In genomic region chr3:119098620-119099222, GRCh38 we compare ENCODE assay signal across 8 cellular contexts. TPM values are rescaled to one million over a fixed set of nuclear protein-coding genes. Genes with fewer than 3 reads are reported as not detected.
DNase-seq lines count a peak whose midpoint lies in the region; ATAC-seq and TF ChIP-seq lines count a peak whose summit lies in the region.

No MANE protein-coding gene starts in this region.

- H3K4me2 ChIP-seq in mesendoderm (ENCODE audit: low read length), result no peak overlapping the region

- no peak overlapping the region for H3K18ac ChIP-seq in mesendoderm (ENCODE audit: low read length)

- H2BK15ac ChIP-seq in mesendoderm (replicated peaks; ENCODE audit: low read depth), result no peak overlapping the region

- no peak overlapping the region for H2BK120ac ChIP-seq in mesendoderm (ENCODE audit: low read depth, low read length)

- H3K27me3 Mint-ChIP-seq in CD14-positive monocyte (ENCODE audit: low read depth in 3 of 3) (peaks cover 0 to 3% (median 3%) of the 10 kb centered on the region in 3 donors), chondrocyte (ENCODE audit: low read depth) (peaks cover 14% of the 10 kb centered on the region)

- H3K36me3 Mint-ChIP-seq in CD14-positive monocyte, result no peaks in the 10 kb centered on the region
- H3K36me3 Mint-ChIP-seq in chondrocyte (ENCODE audit: low read depth), result no peaks in the 10 kb centered on the region

- H4K8ac ChIP-seq in mesendoderm (ENCODE audit: low read depth, low read length), result no peak overlapping the region

- H3K4me1 ChIP-seq in mesendoderm (ENCODE audit: control insufficient read depth, low read depth, low read length), result no peaks in the 10 kb centered on the region

- no peak overlapping the region for H2AK5ac ChIP-seq in mesendoderm (ENCODE audit: low read length)

- H3K23ac ChIP-seq in mesendoderm (ENCODE audit: low read length), result no peak overlapping the region

- peak; percentile 40 for TF ChIP-seq CTCF in CD14-positive monocyte (IDR thresholded peaks at IDR 0.05)
- peak; percentile 97 for TF ChIP-seq CTCF in chondrocyte (IDR thresholded peaks at IDR 0.05)

- H3K9me3 Mint-ChIP-seq in CD14-positive monocyte (no peaks in the 10 kb centered on the region), chondrocyte (ENCODE audit: low read depth) (peaks cover 2% of the 10 kb centered on the region)

- no peak overlapping the region for H3K27ac Mint-ChIP-seq in CD14-positive monocyte
- H3K27ac Mint-ChIP-seq in chondrocyte (ENCODE audit: unreplicated experiment), result no peak overlapping the region

- no peak overlapping the region for H2BK5ac ChIP-seq in mesendoderm (ENCODE audit: low read length)

- H4K5ac ChIP-seq in mesendoderm (ENCODE audit: low read length), result no peak overlapping the region

- H3K36me3 ChIP-seq in mesendoderm (ENCODE audit: control insufficient read depth, insufficient read depth, low read length), result no peaks in the 10 kb centered on the region

- no peak overlapping the region for H3K4me3 ChIP-seq in mesendoderm (ENCODE audit: low read length)

- no peak for DNase-seq in CD14-positive monocyte (ENCODE audit: low spot score)
- DNase-seq in NCI-H2227 (lab: John Stamatoyannopoulos, UW; ENCODE audit: unreplicated experiment), result peak; percentile 10
- no peak for DNase-seq in chondrocyte (ENCODE audit: low spot score)
- DNase-seq in mesendoderm, result peak; percentile 26
- no peak for DNase-seq in cortex of kidney (lab: John Stamatoyannopoulos, UW)

- H3K79me1 ChIP-seq in mesendoderm (ENCODE audit: low read length), result no peaks in the 10 kb centered on the region

- no peak overlapping the region for H3K4ac ChIP-seq in mesendoderm (ENCODE audit: low read depth, low read length)

- H3K4me3 Mint-ChIP-seq in CD14-positive monocyte (no peak overlapping the region), chondrocyte (ENCODE audit: unreplicated experiment) (no peak overlapping the region)

- no peak overlapping the region for H3K56ac ChIP-seq in mesendoderm (ENCODE audit: low read length)

- intact Hi-C loops in CD14-positive monocyte (cut with micrococcal nuclease), result no loop called here

- H3K4me1 Mint-ChIP-seq in CD14-positive monocyte (no peaks in the 10 kb centered on the region), chondrocyte (ENCODE audit: low read depth) (no peaks in the 10 kb centered on the region)

- peak; percentile 44 for ATAC-seq in GM18861 (IDR thresholded peaks at IDR 0.05; ENCODE audit: unreplicated experiment)
- no peak for ATAC-seq in HG03432 (IDR thresholded peaks at IDR 0.05; ENCODE audit: unreplicated experiment)
- ATAC-seq in HG03469 (IDR thresholded peaks at IDR 0.05; ENCODE audit: unreplicated experiment), result no peak

- H3K9ac ChIP-seq in mesendoderm (ENCODE audit: low read length), result no peak overlapping the region

- whole genome bisulfite sequencing in mesendoderm (ENCODE audit: extremely low coverage, insufficient coverage, low lambda C conversion rate), result no CpG with 5 or more reads among the region's 3 CpGs

- no peak overlapping the region for H3K27ac ChIP-seq in mesendoderm (ENCODE audit: low read depth, low read length)

- H3K79me2 ChIP-seq in mesendoderm (ENCODE audit: control insufficient read depth, insufficient read depth, low read length), result no peaks in the 10 kb centered on the region

- H3K27me3 ChIP-seq in mesendoderm (ENCODE audit: insufficient read depth, low read length, poor library complexity), result no peaks in the 10 kb centered on the region

RNA-seq across cellular contexts. Expression of gene TEX55, which starts 47.2 kb away (rescaled TPM):
- not detected for polyA plus RNA-seq in CD14-positive monocyte
- not detected in 3 replicates for total RNA-seq in chondrocyte
- not detected for polyA plus RNA-seq in mesendoderm (2013, experiment 1 of 2)
- polyA plus RNA-seq in mesendoderm (2013, experiment 2 of 2), result not detected

Comparison
In these comparisons a context has a peak if more than half of its experiments do, and no peak if none do; other contexts are left out.
1. DNase-seq: peak in NCI-H2227 (single experiment) and mesendoderm (single experiment); none in CD14-positive monocyte (single experiment), chondrocyte (single experiment) and cortex of kidney (single experiment).